In the genomic region with DNA sequence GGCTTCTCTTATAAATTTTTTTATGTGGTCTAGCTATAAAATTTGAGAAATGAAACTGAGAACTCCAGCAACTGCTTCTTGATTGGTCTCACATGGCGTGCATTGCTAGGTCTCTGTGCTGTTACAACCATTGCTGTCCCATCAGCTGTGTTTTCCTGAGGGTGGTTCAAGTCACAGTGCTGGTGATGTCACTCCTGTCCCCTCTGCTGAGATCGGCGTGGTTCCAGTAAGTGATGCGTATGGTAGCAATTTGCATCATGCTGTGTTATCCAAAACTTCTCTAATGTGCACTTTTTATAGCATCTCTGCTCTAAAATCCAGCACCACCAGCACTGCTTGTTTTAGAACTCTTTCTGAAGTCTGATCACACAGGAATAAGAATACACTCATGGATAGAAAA, we compare ENCODE assay signal across 15 cellular contexts.
A peak's percentile ranks its signal among the peaks of the same experiment; 100 is the strongest.
DNase-seq lines count a peak whose midpoint lies in the region; ATAC-seq, FAIRE-seq and TF ChIP-seq lines count a peak whose summit lies in the region.
"Had no signal": no experiment of that assay in that cellular context is flagged by ENCODE, and none has a peak within 500 bp of the region (broad histone marks: within the 10 kb centered on the region; RNA-seq: fewer than 3 reads in every experiment).

No MANE protein-coding gene starts in this region.

- peak overlapping the region; percentile 15 for H3K9ac ChIP-seq in OCI-LY1 (ENCODE audit: low read length)
- peak overlapping the region in 2 of 3 donors; percentile 20 to 47 for H3K9ac ChIP-seq in skeletal muscle tissue (ENCODE audit: low read depth in 1 of 3, low read length in 3 of 3)
- H3K9ac ChIP-seq in endodermal cell (ENCODE audit: extremely low read depth, low read length, poor library complexity, severe bottlenecking) = no peak overlapping the region

- H3K4me2 ChIP-seq in OCI-LY1 (ENCODE audit: low read length) = peak overlapping the region; percentile 45

- peak in 5 of 8 donors; percentile 23 to 77 (median 55) for ATAC-seq in heart right ventricle
- ATAC-seq in GM18517 (IDR thresholded peaks at IDR 0.05; ENCODE audit: unreplicated experiment) = no peak
- ATAC-seq: CD8-positive, alpha-beta T cell had no signal

- no peak for DNase-seq in GM19239 (ENCODE audit: insufficient read length, low spot score)
- DNase-seq in heart right ventricle = no peak
- DNase-seq in endodermal cell = no peak
- DNase-seq in NCI-H2171 (lab: John Stamatoyannopoulos, UW) = no peak
- no peak for DNase-seq in HPDE6-E6E7 (ENCODE audit: extremely low spot score)
- DNase-seq: activated T-cell treated with anti-CD3 and anti-CD28 coated beads, Interleukin-2, amount 50 U/mL, for 24 hours; CD8-positive, alpha-beta T cell; effector memory CD4-positive, alpha-beta T cell; NCI-H1105; NCI-H446; SHP77 had no signal

- H2AFZ ChIP-seq in OCI-LY1 (ENCODE audit: low read length) = peak overlapping the region; percentile 32

- no peaks in the 10 kb centered on the region for H3K27me3 Mint-ChIP-seq in endodermal cell (ENCODE audit: insufficient read depth)
- H3K27me3 Mint-ChIP-seq: progenitor cell of endocrine pancreas had no signal

- H3K9me3 Mint-ChIP-seq in endodermal cell = peaks cover 8% of the 10 kb centered on the region
- H3K9me3 Mint-ChIP-seq: CD8-positive, alpha-beta T cell had no signal

- 77 to 78% methylated on average over 4 of the region's 4 CpGs for WGBS in heart right ventricle, 2 donors
- WGBS in endodermal cell (ENCODE audit: insufficient coverage in 1 of 2, insufficient read length in 1 of 2), 2 experiments = 93 to 96% methylated on average over 4 of the region's 4 CpGs

- no peaks in the 10 kb centered on the region for H3F3A ChIP-seq in OCI-LY1 (ENCODE audit: insufficient read depth, low read length)

- H3K9me3 ChIP-seq in OCI-LY1 (ENCODE audit: low read length) (no peaks in the 10 kb centered on the region), heart right ventricle (peaks cover 0 to 6% (median 0%) of the 10 kb centered on the region in 11 donors), skeletal muscle tissue (ENCODE audit: control insufficient read depth in 3 of 3, low read length in 3 of 3) (no peaks in the 10 kb centered on the region), endodermal cell (ENCODE audit: control insufficient read depth, low read length) (no peaks in the 10 kb centered on the region)

- intact Hi-C loops in heart right ventricle (cut with DNase I) = no loop called here

- peak overlapping the region; percentile 0 for H3K4me3 ChIP-seq in OCI-LY1 (ENCODE audit: low read depth, low read length, poor library complexity, severe bottlenecking)
- H3K4me3 ChIP-seq in heart right ventricle = peak overlapping the region in 1 of 10 donors; percentile 15
- H3K4me3 ChIP-seq in skeletal muscle tissue (ENCODE audit: low read length in 3 of 3) = peak overlapping the region in 2 of 3 donors; percentile 42 to 57
- H3K4me3 ChIP-seq in endodermal cell (ENCODE audit: low read length) = no peak overlapping the region

- TF ChIP-seq CTCF in OCI-LY1 (IDR thresholded peaks at IDR 0.05; ENCODE audit: low read length) (no peak), heart right ventricle (IDR thresholded peaks at IDR 0.05) (no peak), endodermal cell (conservative IDR thresholded peaks at IDR 0.05) (no peak)

- no peaks in the 10 kb centered on the region for H3K79me2 ChIP-seq in OCI-LY1 (ENCODE audit: insufficient read depth, low read length)

- H3K4me3 Mint-ChIP-seq in endodermal cell = no peak overlapping the region
- H3K4me3 Mint-ChIP-seq: activated T-cell treated with anti-CD3 and anti-CD28 coated beads, Interleukin-2, amount 50 U/mL, for 24 hours; CD8-positive, alpha-beta T cell had no signal

- H3K4me1 ChIP-seq in OCI-LY1 (ENCODE audit: insufficient read depth, low read length, severe bottlenecking) = peaks cover 19% of the 10 kb centered on the region
- H3K4me1 ChIP-seq in heart right ventricle = peaks cover 0 to 17% (median 0%) of the 10 kb centered on the region in 9 donors
- H3K4me1 ChIP-seq in skeletal muscle tissue (ENCODE audit: control insufficient read depth in 3 of 3, insufficient read depth in 3 of 3, low read length in 3 of 3) = peaks cover 0 to 7% (median 7%) of the 10 kb centered on the region in 3 donors
- no peaks in the 10 kb centered on the region for H3K4me1 ChIP-seq in endodermal cell (ENCODE audit: control insufficient read depth, insufficient read depth, low read length)

- H3K36me3 Mint-ChIP-seq in endodermal cell (ENCODE audit: low read depth) = no peaks in the 10 kb centered on the region
- H3K36me3 Mint-ChIP-seq: CD8-positive, alpha-beta T cell had no signal

- H3K36me3 ChIP-seq in OCI-LY1 (ENCODE audit: insufficient read depth, low read length) (no peaks in the 10 kb centered on the region), heart right ventricle (no peaks in the 10 kb centered on the region), skeletal muscle tissue (ENCODE audit: control insufficient read depth in 3 of 3, insufficient read depth in 3 of 3, low read length in 3 of 3) (no peaks in the 10 kb centered on the region), endodermal cell (ENCODE audit: control insufficient read depth, insufficient read depth, low read length) (no peaks in the 10 kb centered on the region)

- peak; percentile 35 for FAIRE-seq in GM19239 (lab: Jason Lieb, UNC)

- no peaks in the 10 kb centered on the region for H3K9me2 ChIP-seq in OCI-LY1 (ENCODE audit: low read depth, low read length)

- H3K27ac ChIP-seq in OCI-LY1 (ENCODE audit: low read depth, low read length, poor library complexity, severe bottlenecking) (peak overlapping the region; percentile 51), heart right ventricle (peak overlapping the region in 1 of 10 donors; percentile 8), skeletal muscle tissue (ENCODE audit: low read depth, low read length) (peak overlapping the region; percentile 34), endodermal cell (ENCODE audit: low read depth, low read length) (no peak overlapping the region)

- no peak overlapping the region for H3K27ac Mint-ChIP-seq in endodermal cell
- H3K27ac Mint-ChIP-seq: activated T-cell treated with anti-CD3 and anti-CD28 coated beads, Interleukin-2, amount 50 U/mL, for 24 hours; CD8-positive, alpha-beta T cell; progenitor cell of endocrine pancreas had no signal

- no peaks in the 10 kb centered on the region for H3K4me1 Mint-ChIP-seq in endodermal cell

- no peaks in the 10 kb centered on the region for H4K20me1 ChIP-seq in OCI-LY1 (ENCODE audit: insufficient read depth, low read length)

- H3K27me3 ChIP-seq in OCI-LY1 (ENCODE audit: insufficient read depth, low read length) (no peaks in the 10 kb centered on the region), heart right ventricle (no peaks in the 10 kb centered on the region), skeletal muscle tissue (ENCODE audit: control insufficient read depth in 3 of 3, insufficient read depth in 3 of 3, low read length in 3 of 3) (no peaks in the 10 kb centered on the region), endodermal cell (ENCODE audit: control insufficient read depth, insufficient read depth, low read length, poor library complexity, severe bottlenecking) (no peaks in the 10 kb centered on the region)
